In genomic region chr14:93430889-93431670, GRCh38 we compare ENCODE assay signal across 9 cellular contexts. TPM values are rescaled to one million over a fixed set of nuclear protein-coding genes. Genes with fewer than 3 reads are reported as not detected.
DNase-seq lines count a peak whose midpoint lies in the region; ATAC-seq and TF ChIP-seq lines count a peak whose summit lies in the region.
"Had no signal": no experiment of that assay in that cellular context is flagged by ENCODE, and none has a peak within 500 bp of the region (broad histone marks: within the 10 kb centered on the region; RNA-seq: fewer than 3 reads in every experiment).

Gene UNC79, plus strand, starts transcription at chr14:93430939. Its CDS starts 91 bp downstream, at chr14:93431030.

- ATAC-seq in activated CD8-positive, alpha-beta T cell treated with anti-CD3 and anti-CD28 coated beads for 36 hours = no peak
- ATAC-seq in activated CD8-positive, alpha-beta T cell treated with anti-CD3 and anti-CD28 coated beads, Interleukin-2, amount 10 ng/mL, durations not matched to agents 7 days and 5 days = no peak
- ATAC-seq in SK-N-SH treated with all-trans-retinoic acid at 6 μM for 48 hours = peak; percentile 43; the same call in 1 of the 3 replicates
- no peak for ATAC-seq in stimulated activated effector memory CD8-positive, alpha-beta T cell treated with anti-CD3 and anti-CD28 coated beads, Interleukin-12 subunit alpha, Interleukin-12 subunit beta, amount 100 ng/mL, for 72 hours

- peaks cover 44% of the 10 kb centered on the region for H3K27me3 Mint-ChIP-seq in activated CD8-positive, alpha-beta T cell treated with anti-CD3 and anti-CD28 coated beads for 36 hours
- peaks cover 27% of the 10 kb centered on the region for H3K27me3 Mint-ChIP-seq in activated CD8-positive, alpha-beta T cell treated with anti-CD3 and anti-CD28 coated beads, Interleukin-2, amount 10 ng/mL, durations not matched to agents 7 days and 5 days (ENCODE audit: low read depth)
- H3K27me3 Mint-ChIP-seq in activated CD4-positive, alpha-beta memory T cell treated with anti-CD3 and anti-CD28 coated beads, Interleukin-2, amount 10 ng/mL, durations not matched to agents 7 days and 5 days = peaks cover 33% of the 10 kb centered on the region

- peaks cover 7% of the 10 kb centered on the region for H3K9me3 Mint-ChIP-seq in activated CD8-positive, alpha-beta T cell treated with anti-CD3 and anti-CD28 coated beads for 36 hours
- H3K9me3 Mint-ChIP-seq in activated CD8-positive, alpha-beta T cell treated with anti-CD3 and anti-CD28 coated beads, Interleukin-2, amount 10 ng/mL, durations not matched to agents 7 days and 5 days (ENCODE audit: insufficient read depth) = peaks cover 8% of the 10 kb centered on the region
- peaks cover 2% of the 10 kb centered on the region for H3K9me3 Mint-ChIP-seq in activated CD4-positive, alpha-beta memory T cell treated with anti-CD3 and anti-CD28 coated beads, Interleukin-2, amount 10 ng/mL, durations not matched to agents 7 days and 5 days
- H3K9me3 Mint-ChIP-seq in stimulated activated effector memory CD8-positive, alpha-beta T cell treated with anti-CD3 and anti-CD28 coated beads, Interleukin-12 subunit alpha, Interleukin-12 subunit beta, amount 100 ng/mL, for 72 hours = peaks cover 11% of the 10 kb centered on the region

- CTCF ChIA-PET in activated CD8-positive, alpha-beta T cell treated with anti-CD3 and anti-CD28 coated beads for 36 hours (lab: Charles Lee) = no interaction called here
- CTCF ChIA-PET in activated CD8-positive, alpha-beta T cell treated with anti-CD3 and anti-CD28 coated beads, Interleukin-2, amount 10 ng/mL, durations not matched to agents 7 days and 5 days (lab: Charles Lee) = no interaction called here
- CTCF ChIA-PET in activated CD4-positive, alpha-beta memory T cell treated with anti-CD3 and anti-CD28 coated beads, Interleukin-2, amount 10 ng/mL, durations not matched to agents 7 days and 5 days (lab: Charles Lee) = no interaction called here

- no peaks in the 10 kb centered on the region for H3K36me3 Mint-ChIP-seq in activated CD8-positive, alpha-beta T cell treated with anti-CD3 and anti-CD28 coated beads for 36 hours (ENCODE audit: low read depth)
- peaks cover 2% of the 10 kb centered on the region for H3K36me3 Mint-ChIP-seq in activated CD8-positive, alpha-beta T cell treated with anti-CD3 and anti-CD28 coated beads, Interleukin-2, amount 10 ng/mL, durations not matched to agents 7 days and 5 days (ENCODE audit: low read depth)
- no peaks in the 10 kb centered on the region for H3K36me3 Mint-ChIP-seq in activated CD4-positive, alpha-beta memory T cell treated with anti-CD3 and anti-CD28 coated beads, Interleukin-2, amount 10 ng/mL, durations not matched to agents 7 days and 5 days (ENCODE audit: low read depth)
- H3K36me3 Mint-ChIP-seq in stimulated activated effector memory CD8-positive, alpha-beta T cell treated with anti-CD3 and anti-CD28 coated beads, Interleukin-12 subunit alpha, Interleukin-12 subunit beta, amount 100 ng/mL, for 72 hours = no peaks in the 10 kb centered on the region

- H3K4me3 Mint-ChIP-seq in activated CD8-positive, alpha-beta T cell treated with anti-CD3 and anti-CD28 coated beads for 36 hours = no peak within 1 kb of the TSS
- H3K4me3 Mint-ChIP-seq in activated CD8-positive, alpha-beta T cell treated with anti-CD3 and anti-CD28 coated beads, Interleukin-2, amount 10 ng/mL, durations not matched to agents 7 days and 5 days = no peak within 1 kb of the TSS
- H3K4me3 Mint-ChIP-seq in activated CD4-positive, alpha-beta memory T cell treated with anti-CD3 and anti-CD28 coated beads, Interleukin-2, amount 10 ng/mL, durations not matched to agents 7 days and 5 days = no peak within 1 kb of the TSS
- no peak within 1 kb of the TSS for H3K4me3 Mint-ChIP-seq in stimulated activated effector memory CD8-positive, alpha-beta T cell treated with anti-CD3 and anti-CD28 coated beads, Interleukin-12 subunit alpha, Interleukin-12 subunit beta, amount 100 ng/mL, for 72 hours
- H3K4me3 Mint-ChIP-seq: B cell had no signal

- POLR2A ChIA-PET in activated CD8-positive, alpha-beta T cell treated with anti-CD3 and anti-CD28 coated beads for 36 hours (lab: Charles Lee) = no interaction called here
- POLR2A ChIA-PET in activated CD8-positive, alpha-beta T cell treated with anti-CD3 and anti-CD28 coated beads, Interleukin-2, amount 10 ng/mL, durations not matched to agents 7 days and 5 days (lab: Charles Lee) = no interaction called here
- POLR2A ChIA-PET in activated CD4-positive, alpha-beta memory T cell treated with anti-CD3 and anti-CD28 coated beads, Interleukin-2, amount 10 ng/mL, durations not matched to agents 7 days and 5 days (lab: Charles Lee) = no interaction called here

- H3K27ac Mint-ChIP-seq in activated CD8-positive, alpha-beta T cell treated with anti-CD3 and anti-CD28 coated beads for 36 hours = no peak within 1 kb of the TSS
- H3K27ac Mint-ChIP-seq in activated CD8-positive, alpha-beta T cell treated with anti-CD3 and anti-CD28 coated beads, Interleukin-2, amount 10 ng/mL, durations not matched to agents 7 days and 5 days = no peak within 1 kb of the TSS
- H3K27ac Mint-ChIP-seq in activated CD4-positive, alpha-beta memory T cell treated with anti-CD3 and anti-CD28 coated beads, Interleukin-2, amount 10 ng/mL, durations not matched to agents 7 days and 5 days = no peak within 1 kb of the TSS
- H3K27ac Mint-ChIP-seq in stimulated activated effector memory CD8-positive, alpha-beta T cell treated with anti-CD3 and anti-CD28 coated beads, Interleukin-12 subunit alpha, Interleukin-12 subunit beta, amount 100 ng/mL, for 72 hours = no peak within 1 kb of the TSS
- H3K27ac Mint-ChIP-seq: B cell had no signal

- H3K4me1 Mint-ChIP-seq in activated CD8-positive, alpha-beta T cell treated with anti-CD3 and anti-CD28 coated beads for 36 hours (ENCODE audit: low read depth) = no peaks in the 10 kb centered on the region
- no peaks in the 10 kb centered on the region for H3K4me1 Mint-ChIP-seq in activated CD8-positive, alpha-beta T cell treated with anti-CD3 and anti-CD28 coated beads, Interleukin-2, amount 10 ng/mL, durations not matched to agents 7 days and 5 days (ENCODE audit: low read depth)
- no peaks in the 10 kb centered on the region for H3K4me1 Mint-ChIP-seq in activated CD4-positive, alpha-beta memory T cell treated with anti-CD3 and anti-CD28 coated beads, Interleukin-2, amount 10 ng/mL, durations not matched to agents 7 days and 5 days
- H3K4me1 Mint-ChIP-seq in stimulated activated effector memory CD8-positive, alpha-beta T cell treated with anti-CD3 and anti-CD28 coated beads, Interleukin-12 subunit alpha, Interleukin-12 subunit beta, amount 100 ng/mL, for 72 hours = no peaks in the 10 kb centered on the region

- TF ChIP-seq CTCF in activated CD8-positive, alpha-beta T cell treated with anti-CD3 and anti-CD28 coated beads for 36 hours (IDR thresholded peaks at IDR 0.05) = no peak

- intact Hi-C loops in activated CD8-positive, alpha-beta T cell treated with anti-CD3 and anti-CD28 coated beads for 36 hours (cut with micrococcal nuclease) = no loop called here

- peak; percentile 18 for DNase-seq in activated CD8-positive, alpha-beta T cell treated with anti-CD3 and anti-CD28 coated beads for 36 hours
- no peak for DNase-seq in activated CD8-positive, alpha-beta T cell treated with anti-CD3 and anti-CD28 coated beads, Interleukin-2, amount 10 ng/mL, durations not matched to agents 7 days and 5 days
- DNase-seq in hypothalamus (lab: John Stamatoyannopoulos, UW) = peak in 43 of 51 donors; percentile 11 to 88 (median 55)
- no peak for DNase-seq in activated CD4-positive, alpha-beta memory T cell treated with anti-CD3 and anti-CD28 coated beads, Interleukin-2, amount 10 ng/mL, durations not matched to agents 7 days and 5 days
- no peak for DNase-seq in NOMO-1 treated with dmso at 0.1 percent for 144 hours (lab: John Stamatoyannopoulos, UW; ENCODE audit: unreplicated experiment)
- DNase-seq in stimulated activated effector memory CD8-positive, alpha-beta T cell treated with anti-CD3 and anti-CD28 coated beads, Interleukin-12 subunit alpha, Interleukin-12 subunit beta, amount 100 ng/mL, for 72 hours (ENCODE audit: low spot score in 2 of 2) = no peak

- no peak within 1 kb of the TSS for H3K27ac ChIP-seq in temporal lobe (ENCODE audit: low read depth, low read length)

TF ChIP-seq in SK-N-SH treated with all-trans-retinoic acid at 6 μM for 48 hours, 23 proteins besides CTCF, POLR2A, EP300 and RAD21 (continues in another document):
- TF ChIP-seq ARNTL (CRISPR knock-in tag; IDR thresholded peaks at IDR 0.05; ENCODE audit: borderline replicate concordance, low read depth) = no peak
- no peak for TF ChIP-seq BACH2 (CRISPR knock-in tag; IDR thresholded peaks at IDR 0.05; ENCODE audit: borderline replicate concordance)
- no peak for TF ChIP-seq CSRNP3 (CRISPR knock-in tag; IDR thresholded peaks at IDR 0.05)

RNA-seq across cellular contexts. Expression of gene UNC79, which starts in this region (rescaled TPM):
- total RNA-seq in activated CD8-positive, alpha-beta T cell treated with anti-CD3 and anti-CD28 coated beads for 36 hours = under 1 TPM; 0.04 to 0.05 TPM
- total RNA-seq in activated CD8-positive, alpha-beta T cell treated with anti-CD3 and anti-CD28 coated beads, Interleukin-2, amount 10 ng/mL, durations not matched to agents 7 days and 5 days = not detected
- total RNA-seq in temporal lobe = 33.9 TPM
- under 1 TPM in 1 of 2 experiments, not detected in 1; 0.03 TPM for total RNA-seq in activated CD4-positive, alpha-beta memory T cell treated with anti-CD3 and anti-CD28 coated beads, Interleukin-2, amount 10 ng/mL, durations not matched to agents 7 days and 5 days

Comparison
In these comparisons a context has a peak if more than half of its experiments do, and no peak if none do; other contexts are left out.
1. RNA of gene UNC79 (total RNA-seq): 33.9 TPM in temporal lobe (single experiment); 0.04 to 0.05 TPM in activated CD8-positive, alpha-beta T cell treated with anti-CD3 and anti-CD28 coated beads for 36 hours, 0.03 TPM in activated CD4-positive, alpha-beta memory T cell treated with anti-CD3 and anti-CD28 coated beads, Interleukin-2, amount 10 ng/mL, durations not matched to agents 7 days and 5 days and not detected in activated CD8-positive, alpha-beta T cell treated with anti-CD3 and anti-CD28 coated beads, Interleukin-2, amount 10 ng/mL, durations not matched to agents 7 days and 5 days; every median in the first group is over 10 times any median in the second.
2. Peak in DNase-seq in activated CD8-positive, alpha-beta T cell treated with anti-CD3 and anti-CD28 coated beads for 36 hours; RNA of the gene not detected or under 1 TPM.
3. DNase-seq: peak in hypothalamus (43 of 51); none in activated CD8-positive, alpha-beta T cell treated with anti-CD3 and anti-CD28 coated beads, Interleukin-2, amount 10 ng/mL, durations not matched to agents 7 days and 5 days (single experiment), activated CD4-positive, alpha-beta memory T cell treated with anti-CD3 and anti-CD28 coated beads, Interleukin-2, amount 10 ng/mL, durations not matched to agents 7 days and 5 days (single experiment), NOMO-1 treated with dmso at 0.1 percent for 144 hours (single experiment) and stimulated activated effector memory CD8-positive, alpha-beta T cell treated with anti-CD3 and anti-CD28 coated beads, Interleukin-12 subunit alpha, Interleukin-12 subunit beta, amount 100 ng/mL, for 72 hours (0 of 2).